In the genomic region with DNA sequence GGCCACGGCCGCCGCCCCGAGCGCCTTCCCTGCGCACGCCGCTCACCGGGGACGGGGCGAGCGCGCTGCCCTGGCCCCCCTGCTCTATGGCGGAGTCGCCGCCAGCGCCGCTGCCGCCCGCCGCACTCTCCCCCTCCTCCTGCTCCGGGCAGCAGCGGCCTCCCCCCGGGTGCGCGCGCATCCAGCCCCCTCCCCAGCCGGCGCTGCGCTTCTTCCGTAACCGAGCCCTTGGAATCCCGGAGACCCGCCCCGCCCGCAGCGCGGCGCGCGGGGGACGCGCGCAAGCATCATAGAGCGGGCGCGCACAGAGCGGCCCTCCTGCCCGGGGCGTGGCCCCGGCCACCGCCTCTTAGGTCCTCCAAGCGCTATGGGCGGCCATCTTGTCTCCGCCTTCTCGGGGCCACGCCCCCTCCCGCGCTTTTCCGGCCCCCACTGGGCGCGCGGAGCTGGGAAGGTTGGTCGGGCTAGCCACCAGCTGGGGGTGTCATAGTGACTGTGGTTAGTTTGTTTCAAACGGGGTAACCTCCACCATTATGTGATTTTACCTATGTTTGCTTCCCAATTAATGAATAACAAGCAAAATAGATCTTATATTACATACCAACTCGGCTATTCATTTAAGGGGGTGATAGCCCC, we compare ENCODE assay signal across 8 cellular contexts. TPM values are rescaled to one million over a fixed set of nuclear protein-coding genes. Genes with fewer than 3 reads are reported as not detected.
DNase-seq lines count a peak whose midpoint lies in the region; ATAC-seq, FAIRE-seq and TF ChIP-seq lines count a peak whose summit lies in the region.

A gene with protein sequence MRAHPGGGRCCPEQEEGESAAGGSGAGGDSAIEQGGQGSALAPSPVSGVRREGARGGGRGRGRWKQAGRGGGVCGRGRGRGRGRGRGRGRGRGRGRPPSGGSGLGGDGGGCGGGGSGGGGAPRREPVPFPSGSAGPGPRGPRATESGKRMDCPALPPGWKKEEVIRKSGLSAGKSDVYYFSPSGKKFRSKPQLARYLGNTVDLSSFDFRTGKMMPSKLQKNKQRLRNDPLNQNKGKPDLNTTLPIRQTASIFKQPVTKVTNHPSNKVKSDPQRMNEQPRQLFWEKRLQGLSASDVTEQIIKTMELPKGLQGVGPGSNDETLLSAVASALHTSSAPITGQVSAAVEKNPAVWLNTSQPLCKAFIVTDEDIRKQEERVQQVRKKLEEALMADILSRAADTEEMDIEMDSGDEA (minus strand): TSS at position 291 of the 636 bp plus-strand sequence. CDS start 110 bp downstream, at position 181.

- H4K8ac ChIP-seq in H1 (ENCODE audit: extremely low read depth, insufficient read depth, low read length) (peak within 1 kb of the TSS; percentile 84), mesenchymal stem cell (ENCODE audit: low read length) (peak within 1 kb of the TSS; percentile 64)

- H3K18ac ChIP-seq in H1 (ENCODE audit: extremely low read depth, low read length) (no peak within 1 kb of the TSS), mesenchymal stem cell (ENCODE audit: low read depth in 1 of 2, low read length in 2 of 2) (peak within 1 kb of the TSS; percentile 54 to 90)

- H3K56ac ChIP-seq in H1 (replicated peaks; ENCODE audit: insufficient read length, low read depth, low read length), result no peak within 1 kb of the TSS

- no peak within 1 kb of the TSS for H4K91ac ChIP-seq in H1 (replicated peaks; ENCODE audit: insufficient read length, low read length)
- peak within 1 kb of the TSS; percentile 83 for H4K91ac ChIP-seq in mesenchymal stem cell (ENCODE audit: low read length)

- H3K27me3 ChIP-seq in H1 (replicated peaks in 1 of 4; ENCODE audit: control insufficient read depth in 3 of 4, extremely low read depth in 1 of 4, insufficient read depth in 3 of 4, low read length in 3 of 4) (no peaks in the 10 kb centered on the region), mesenchymal stem cell (ENCODE audit: control insufficient read depth in 1 of 2, insufficient read depth in 1 of 2, low read length in 2 of 2) (no peaks in the 10 kb centered on the region)

- DNase-seq in COR-L47 (lab: John Stamatoyannopoulos, UW) (peak; percentile 99), HT1080 (ENCODE audit: low read depth) (peak; percentile 96), NOMO-1 treated with DMSO at 0.1 percent for 48 hours (lab: John Stamatoyannopoulos, UW; ENCODE audit: unreplicated experiment) (peak; percentile 92), H1 (ENCODE audit: low read depth in 1 of 2, low spot score in 2 of 2) (peak; percentile 89 to 99), mesenchymal stem cell (peak; percentile 94)
- peak; percentile 80 to 95 (median 84) for DNase-seq in activated CD8-positive, alpha-beta memory T cell treated with anti-CD3 and anti-CD28 coated beads for 48 hours (ENCODE audit: low read depth in 2 of 3, low spot score in 2 of 3)
- DNase-seq in stimulated activated CD8-positive, alpha-beta memory T cell treated with anti-CD3 and anti-CD28 coated beads, Interleukin-12 subunit alpha, Interleukin-12 subunit beta, amount 100 ng/mL, for 4 hours (ENCODE audit: low read depth), result peak; percentile 91

- H3K79me1 ChIP-seq in H1 (ENCODE audit: low read depth, low read length), result no peaks in the 10 kb centered on the region; the same call in 1 of the 2 replicates
- H3K79me1 ChIP-seq in mesenchymal stem cell (replicated peaks; ENCODE audit: low read length, poor library complexity, severe bottlenecking), result no peaks in the 10 kb centered on the region

- TF ChIP-seq CTCF in H1 (IDR thresholded peaks at IDR 0.05; ENCODE audit: control extremely low read depth in 1 of 3, insufficient read depth in 1 of 3, low read depth in 1 of 3, low read length in 3 of 3), result peak in 2 of 3 experiments; percentile 27 to 33; a peak in 2 of 4 replicates

- H2BK5ac ChIP-seq in H1 (ENCODE audit: low read depth, low read length), result no peak within 1 kb of the TSS
- H2BK5ac ChIP-seq in mesenchymal stem cell (ENCODE audit: low read depth, low read length, poor library complexity, severe bottlenecking), result peak within 1 kb of the TSS; percentile 66

- H3K23ac ChIP-seq in H1 (ENCODE audit: insufficient read length) (no peak within 1 kb of the TSS), mesenchymal stem cell (ENCODE audit: low read length in 2 of 2) (peak within 1 kb of the TSS in 1 of 2 experiments; percentile 40)

- CTCF ChIA-PET in H1 (lab: Charles Lee; ENCODE audit: partially characterized antibody), result interaction anchor here (0.6 to 3.8 kb wide), 5 partner anchors 10 to 168 kb away, joined by 3 to 29 read pairs (median 3); a partner anchor contains a TSS

- no peak within 1 kb of the TSS for H2BK15ac ChIP-seq in H1 (ENCODE audit: low read length)
- peak within 1 kb of the TSS; percentile 83 for H2BK15ac ChIP-seq in mesenchymal stem cell (ENCODE audit: low read depth, poor library complexity, severe bottlenecking)

- TF ChIP-seq EP300 in H1 (IDR thresholded peaks at IDR 0.05; ENCODE audit: borderline replicate concordance in 1 of 2, low read depth in 2 of 2, low read length in 2 of 2), result no peak

- H3K4ac ChIP-seq in H1 (replicated peaks; ENCODE audit: insufficient read length, low read depth, low read length) (no peak within 1 kb of the TSS), mesenchymal stem cell (ENCODE audit: low read depth in 1 of 2, low read length in 2 of 2) (peak within 1 kb of the TSS; percentile 86 to 87)

- no peak for FAIRE-seq in H1 (lab: Jason Lieb, UNC)

- 4% methylated on average over 23 of the region's 66 CpGs; no CpG with 5 or more reads in 1 of the 2 experiments for WGBS in H1 (ENCODE audit: extremely low coverage in 1 of 2, insufficient coverage in 1 of 2, insufficient read length in 1 of 2, insufficient replicate concordance in 2 of 2, low coverage in 1 of 2, low lambda C conversion rate in 2 of 2, missing lambda C conversion rate in 1 of 2), 2 experiments
- WGBS in mesenchymal stem cell, result 2% methylated on average over 29 of the region's 66 CpGs

- no peak within 1 kb of the TSS for H3K14ac ChIP-seq in H1 (ENCODE audit: insufficient read length)
- H3K14ac ChIP-seq in mesenchymal stem cell (ENCODE audit: low read length in 2 of 2), result peak within 1 kb of the TSS; percentile 81 to 86

- no peaks in the 10 kb centered on the region for H3K23me2 ChIP-seq in H1 (ENCODE audit: low read depth, low read length)

- H3K36me3 ChIP-seq in H1 (ENCODE audit: control insufficient read depth in 2 of 4, insufficient read depth in 4 of 4, low read length in 3 of 4) (peaks cover 0 to 3% (median 0%) of the 10 kb centered on the region in 4 experiments; a peak in 2 of 8 replicates), mesenchymal stem cell (ENCODE audit: control insufficient read depth in 1 of 2, insufficient read depth in 2 of 2, low read depth in 1 of 2, low read length in 2 of 2) (peaks cover 0 to 5% of the 10 kb centered on the region in 2 experiments)

- peaks cover 3 to 10% (median 5%) of the 10 kb centered on the region in 4 experiments for H3K4me1 ChIP-seq in H1 (replicated peaks in 1 of 4; ENCODE audit: control insufficient read depth in 3 of 4, insufficient read depth in 4 of 4, low read length in 3 of 4)
- H3K4me1 ChIP-seq in mesenchymal stem cell (ENCODE audit: control insufficient read depth, insufficient read depth, low read depth, low read length), result no peaks in the 10 kb centered on the region

- H3K27ac ChIP-seq in H1 (ENCODE audit: low read depth, low read length), result no peak within 1 kb of the TSS; the same call in 1 of the 2 replicates
- peak within 1 kb of the TSS; percentile 63 for H3K27ac ChIP-seq in mesenchymal stem cell (ENCODE audit: low read length, poor library complexity, severe bottlenecking)

- H3K9ac ChIP-seq in H1 (replicated peaks in 1 of 4; ENCODE audit: extremely low read depth in 1 of 4, low read depth in 3 of 4, low read length in 3 of 4) (peak within 1 kb of the TSS; percentile 16 to 98 (median 66)), mesenchymal stem cell (ENCODE audit: low read length) (peak within 1 kb of the TSS; percentile 89)

- H2AK5ac ChIP-seq in H1 (ENCODE audit: low read depth, low read length) (no peak within 1 kb of the TSS), mesenchymal stem cell (ENCODE audit: low read length, severe bottlenecking) (no peak within 1 kb of the TSS)

- peaks cover 38 to 43% of the 10 kb centered on the region in 2 experiments for H3K79me2 ChIP-seq in H1 (ENCODE audit: control insufficient read depth in 1 of 2, insufficient read depth in 2 of 2, low read length in 2 of 2)

- TF ChIP-seq RAD21 in H1 (IDR thresholded peaks at IDR 0.05 in 1 of 2, conservative IDR thresholded peaks at IDR 0.05 in 1 of 2; ENCODE audit: low read depth in 2 of 2, low read length in 2 of 2), result peak; percentile 42 to 57; a peak in 3 of 4 replicates

- H4K20me1 ChIP-seq in H1 (replicated peaks in 1 of 2; ENCODE audit: control insufficient read depth in 1 of 2, insufficient read depth in 2 of 2, low read length in 2 of 2), result peaks cover 9 to 10% of the 10 kb centered on the region in 2 experiments

- peak; percentile 87 for ATAC-seq in GM21360 (IDR thresholded peaks at IDR 0.05; ENCODE audit: unreplicated experiment)

- POLR2A ChIA-PET in H1 (lab: Charles Lee; ENCODE audit: partially characterized antibody), result interaction anchor here (0.7 to 1.3 kb wide), 5 partner anchors 13 to 134 kb away, joined by 3 to 4 read pairs (median 3); a partner anchor contains a TSS

- H2AFZ ChIP-seq in H1 (ENCODE audit: low read length) (peak within 1 kb of the TSS; percentile 94), mesenchymal stem cell (ENCODE audit: low read depth, low read length) (peak within 1 kb of the TSS; percentile 61)

- TF ChIP-seq POLR2A in H1 (IDR thresholded peaks at IDR 0.05; ENCODE audit: control extremely low read depth in 1 of 2, low read depth in 2 of 2, low read length in 2 of 2), result peak in 1 of 2 experiments; percentile 73; a peak in 2 of 3 replicates

- H2BK120ac ChIP-seq in H1 (replicated peaks; ENCODE audit: low read depth, low read length) (no peak within 1 kb of the TSS), mesenchymal stem cell (ENCODE audit: low read depth, low read length) (peak within 1 kb of the TSS; percentile 92)

- no peak within 1 kb of the TSS for H2BK12ac ChIP-seq in H1 (ENCODE audit: low read depth, low read length)
- H2BK12ac ChIP-seq in mesenchymal stem cell (ENCODE audit: low read length in 2 of 2), result peak within 1 kb of the TSS in 1 of 2 experiments; percentile 31

- peak within 1 kb of the TSS; percentile 69 to 74 (median 71) for H3K4me3 ChIP-seq in H1 (ENCODE audit: extremely low read depth in 1 of 4, insufficient read depth in 2 of 4, low read depth in 3 of 4, low read length in 4 of 4)
- peak within 1 kb of the TSS; percentile 79 to 96 for H3K4me3 ChIP-seq in mesenchymal stem cell (ENCODE audit: insufficient read depth in 1 of 2, low read depth in 1 of 2, low read length in 2 of 2)

- H3K4me2 ChIP-seq in H1 (ENCODE audit: insufficient read depth in 1 of 2, low read depth in 2 of 2, low read length in 2 of 2), result peak within 1 kb of the TSS; percentile 85 to 94
- H3K4me2 ChIP-seq in mesenchymal stem cell (ENCODE audit: low read length, poor library complexity, severe bottlenecking), result peak within 1 kb of the TSS; percentile 78

- H3K9me3 ChIP-seq in H1 (ENCODE audit: insufficient read depth in 2 of 2, low read depth in 1 of 2, low read length in 1 of 2) (no peaks in the 10 kb centered on the region), mesenchymal stem cell (ENCODE audit: control insufficient read depth, low read length) (no peaks in the 10 kb centered on the region)

- peak within 1 kb of the TSS; percentile 62 for H4K5ac ChIP-seq in H1 (ENCODE audit: insufficient read length, low read depth, low read length)

- H2BK20ac ChIP-seq in H1 (ENCODE audit: low read length), result peak within 1 kb of the TSS; percentile 87; the same call in 1 of the 2 replicates

RNA-seq across cellular contexts. Expression of the gene that starts here (rescaled TPM):
- 35.6 and 45.9 TPM in 2 replicates for total RNA-seq in HT1080 (2014; rRNA removed; shearing (Covaris generic))
- 27.3 and 28.0 TPM in 2 replicates for polyA plus RNA-seq in HT1080 (2015; cell fraction: cytosol; rRNA removed)
- 22.9 and 25.3 TPM in 2 replicates for polyA plus RNA-seq in HT1080 (2015; cell fraction: nucleus; rRNA removed)
- 36.2 TPM in 2 replicates for total RNA-seq in H1 (2021; fragmentation: NEBNext Ultra II Directional; extraction: Animal tissue kit (Norgen Biotek cat#: 25700))
- 34.0 and 52.7 TPM in 2 replicates for polyA plus RNA-seq in H1 (2011; rRNA removed)
- polyA plus RNA-seq in H1 (2011; cell fraction: cytosol; rRNA removed), result 29.4 TPM
- polyA plus RNA-seq in H1 (2011; cell fraction: nucleus; rRNA removed), result 30.5 TPM
- 30.0 to 40.8 TPM (median 34.9 TPM) in 4 replicates for polyA plus RNA-seq in H1 (2012, experiment 1 of 2)
- polyA plus RNA-seq in H1 (2012, experiment 2 of 2), result 22.5 TPM
- polyA plus RNA-seq in H1 (2013, experiment 1 of 2), result 31.0 TPM
- 29.3 TPM for polyA plus RNA-seq in H1 (2013, experiment 2 of 2)
- 39.3 and 52.9 TPM in 2 replicates for polyA minus RNA-seq in H1 (2011; rRNA and poly(A)+ RNA removed)
- 16.2 TPM for polyA minus RNA-seq in H1 (2011; cell fraction: cytosol; rRNA and poly(A)+ RNA removed)
- 17.0 TPM for polyA minus RNA-seq in H1 (2011; cell fraction: nucleus; rRNA and poly(A)+ RNA removed)
- polyA plus RNA-seq in mesenchymal stem cell (2013, experiment 1 of 2), result 25.6 TPM
- 26.0 TPM for polyA plus RNA-seq in mesenchymal stem cell (2013, experiment 2 of 2)
